ENCODE assay signal across 8 cellular contexts in genomic region chr11:9613830-9614762, GRCh38. TPM values are rescaled to one million over a fixed set of nuclear protein-coding genes. Genes with fewer than 3 reads are reported as not detected.
DNase-seq lines count a peak whose midpoint lies in the region; ATAC-seq and TF ChIP-seq lines count a peak whose summit lies in the region.

No MANE protein-coding gene starts in this region.

- H3K36me3 ChIP-seq in Caco-2 (ENCODE audit: control insufficient read depth, insufficient read depth, low read length), result no peaks in the 10 kb centered on the region
- H3K36me3 ChIP-seq in esophagus (ENCODE audit: control insufficient read depth in 2 of 2, insufficient read depth in 2 of 2, low read length in 1 of 2), result no peaks in the 10 kb centered on the region
- H3K36me3 ChIP-seq in muscle layer of colon (ENCODE audit: insufficient read depth, low read length), result no peaks in the 10 kb centered on the region

- H3K27ac ChIP-seq in esophagus (ENCODE audit: low read depth in 2 of 2, low read length in 1 of 2), result peak overlapping the region; percentile 98 to 99
- H3K27ac ChIP-seq in muscle layer of colon (ENCODE audit: low read depth, low read length), result peak overlapping the region; percentile 98

- H3K4me3 ChIP-seq in Caco-2 (ENCODE audit: low read depth, low read length), result peak overlapping the region; percentile 43
- H3K4me3 ChIP-seq in esophagus (ENCODE audit: low read depth in 1 of 2, low read length in 2 of 2), result peak overlapping the region; percentile 48 to 54
- peak overlapping the region; percentile 64 to 77 for H3K4me3 ChIP-seq in muscle layer of colon (ENCODE audit: low read depth in 1 of 2, low read length in 2 of 2)

- 1% methylated on average over 51 to 54 of the region's 54 CpGs for WGBS in esophagus, 2 donors

- H3K9ac ChIP-seq in muscle layer of colon (ENCODE audit: low read length), result peak overlapping the region; percentile 52

- ATAC-seq in GM19452 (IDR thresholded peaks at IDR 0.05; ENCODE audit: unreplicated experiment), result peak; percentile 76
- ATAC-seq in HG03565 (IDR thresholded peaks at IDR 0.05; ENCODE audit: unreplicated experiment), result peak; percentile 42

- H3K27me3 ChIP-seq in Caco-2 (replicated peaks; ENCODE audit: control insufficient read depth, insufficient read depth, low read length) (no peaks in the 10 kb centered on the region), esophagus (ENCODE audit: control insufficient read depth in 1 of 2, insufficient read depth in 2 of 2, low read length in 2 of 2) (no peaks in the 10 kb centered on the region), muscle layer of colon (ENCODE audit: control insufficient read depth in 1 of 2, insufficient read depth in 2 of 2, low read length in 2 of 2) (no peaks in the 10 kb centered on the region)

- no peaks in the 10 kb centered on the region for H3K9me3 Mint-ChIP-seq in Caco-2 (ENCODE audit: unreplicated experiment)
- H3K9me3 Mint-ChIP-seq in activated T-cell treated with anti-CD3 and anti-CD28 coated beads, Interleukin-2, amount 50 U/mL, for 24 hours, result no peaks in the 10 kb centered on the region

- H3K4me1 ChIP-seq in Caco-2 (peaks cover 32% of the 10 kb centered on the region), esophagus (ENCODE audit: control insufficient read depth in 2 of 2, insufficient read depth in 2 of 2, low read length in 1 of 2) (no peaks in the 10 kb centered on the region), muscle layer of colon (ENCODE audit: insufficient read depth, low read length) (peaks cover 9% of the 10 kb centered on the region)

- peaks cover 24% of the 10 kb centered on the region for H3K36me3 Mint-ChIP-seq in Caco-2 (ENCODE audit: insufficient read depth, unreplicated experiment)
- no peaks in the 10 kb centered on the region for H3K36me3 Mint-ChIP-seq in activated T-cell treated with anti-CD3 and anti-CD28 coated beads, Interleukin-2, amount 50 U/mL, for 24 hours (ENCODE audit: low read depth)

- DNase-seq in Caco-2, result peak; percentile 95 to 98
- DNase-seq in OCI-M1 (lab: John Stamatoyannopoulos, UW), result peak; percentile 96
- DNase-seq in activated T-cell treated with anti-CD3 and anti-CD28 coated beads, Interleukin-2, amount 50 U/mL, for 24 hours, result peak; percentile 95
- peak; percentile 70 to 79 for DNase-seq in stimulated activated CD8-positive, alpha-beta memory T cell treated with anti-CD3 and anti-CD28 coated beads, Interleukin-7, amount 100 ng/mL, for 1 hour (ENCODE audit: low read depth in 2 of 2)

- peak overlapping the region; percentile 98 for H3K27ac Mint-ChIP-seq in Caco-2 (ENCODE audit: unreplicated experiment)
- H3K27ac Mint-ChIP-seq in activated T-cell treated with anti-CD3 and anti-CD28 coated beads, Interleukin-2, amount 50 U/mL, for 24 hours, result peak overlapping the region; percentile 98

- H3K4me3 Mint-ChIP-seq in Caco-2 (ENCODE audit: unreplicated experiment), result peak overlapping the region; percentile 93
- H3K4me3 Mint-ChIP-seq in activated T-cell treated with anti-CD3 and anti-CD28 coated beads, Interleukin-2, amount 50 U/mL, for 24 hours, result peak overlapping the region; percentile 78

- H3K4me1 Mint-ChIP-seq in Caco-2 (ENCODE audit: low read depth, unreplicated experiment), result peaks cover 30% of the 10 kb centered on the region
- peaks cover 42% of the 10 kb centered on the region for H3K4me1 Mint-ChIP-seq in activated T-cell treated with anti-CD3 and anti-CD28 coated beads, Interleukin-2, amount 50 U/mL, for 24 hours (ENCODE audit: low read depth)

- BruUV-seq in Caco-2 (replicated peaks; lab: Mats Ljungman, UMichigan), result TSS peak; percentile 80

- H3K9me3 ChIP-seq in Caco-2 (no peaks in the 10 kb centered on the region), esophagus (ENCODE audit: control insufficient read depth in 2 of 2, insufficient read depth in 1 of 2, low read depth in 1 of 2, low read length in 1 of 2) (no peaks in the 10 kb centered on the region), muscle layer of colon (ENCODE audit: low read length) (no peaks in the 10 kb centered on the region)

- intact Hi-C loops in Caco-2 (cut with micrococcal nuclease; ENCODE audit: unreplicated experiment), result loop anchor here (1.0 to 10.0 kb wide), 11 partner anchors 41 to 713 kb away; partner anchors contain the start of genes IPO7, SWAP70 and WEE1

- CTCF ChIA-PET in Caco-2 (lab: Charles Lee), result interaction anchor here (0.7 to 2.2 kb wide), 10 partner anchors 10 to 712 kb away, joined by 3 to 17 read pairs (median 4); partner anchors contain the start of genes SWAP70 and WEE1

- no peaks in the 10 kb centered on the region for H3K27me3 Mint-ChIP-seq in Caco-2 (ENCODE audit: insufficient read depth, unreplicated experiment)
- H3K27me3 Mint-ChIP-seq in activated T-cell treated with anti-CD3 and anti-CD28 coated beads, Interleukin-2, amount 50 U/mL, for 24 hours, result no peaks in the 10 kb centered on the region

- POLR2A ChIA-PET in Caco-2 (lab: Charles Lee), result interaction anchor here (0.5 to 2.2 kb wide), 3 partner anchors 41 to 251 kb away, joined by 3 to 18 read pairs (median 5); partner anchors contain the start of genes SWAP70 and WEE1

- TF ChIP-seq CTCF in Caco-2 (IDR thresholded peaks at IDR 0.05; ENCODE audit: insufficient read depth in 1 of 2, low read depth in 1 of 2, low read length in 1 of 2, severe bottlenecking in 1 of 2, unreplicated experiment in 1 of 2), result peak; percentile 87 to 90

RNA-seq across cellular contexts. Expression of gene WEE1, which starts 40.6 kb away (rescaled TPM):
- total RNA-seq in Caco-2 (2022), result 108 and 116 TPM in 2 replicates
- polyA plus RNA-seq in esophagus, result 10 to 100 TPM; 16.2 to 18.3 TPM

RNA-seq across cellular contexts. Expression of gene SWAP70, which starts 49.8 kb away (rescaled TPM):
- 37.0 and 42.4 TPM in 2 replicates for total RNA-seq in Caco-2 (2022)
- 1 to 10 TPM; 7.4 TPM for polyA plus RNA-seq in esophagus

Comparison
In these comparisons a context has a peak if more than half of its experiments do, and no peak if none do; other contexts are left out.
1. Peak in every context shown above with its lines: DNase-seq, ATAC-seq, H3K4me3 ChIP-seq and H3K27ac ChIP-seq.